Comparison of ENCODE assay signal across 27 cellular contexts in the genomic region with DNA sequence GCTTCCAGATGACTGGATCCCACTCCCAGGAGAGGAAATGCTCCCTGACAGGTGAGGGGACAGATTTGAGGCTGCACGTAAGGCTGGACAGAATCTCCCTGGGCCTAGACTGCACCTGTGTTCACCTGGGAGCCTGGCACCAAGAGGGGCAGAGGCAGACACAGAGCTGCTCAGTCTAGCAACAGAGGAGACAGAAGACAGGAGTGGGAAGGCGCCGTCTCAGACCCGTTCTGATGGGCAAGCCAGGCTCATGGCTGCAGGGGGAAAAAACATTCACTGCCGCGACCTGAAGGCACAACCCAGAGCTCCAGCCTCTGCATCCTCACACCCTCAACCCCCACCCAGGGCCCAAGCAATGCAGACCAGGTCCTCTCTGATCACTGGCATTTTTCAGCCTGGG. TPM values are rescaled to one million over a fixed set of nuclear protein-coding genes. Genes with fewer than 3 reads are reported as not detected.
"Had no signal": no experiment of that assay in that cellular context is flagged by ENCODE, and none has a peak within 500 bp of the region (broad histone marks: within the 10 kb centered on the region; RNA-seq: fewer than 3 reads in every experiment).

No MANE protein-coding gene starts in this region.

- H3K4me3 Mint-ChIP-seq: activated CD4-positive, alpha-beta memory T cell treated with anti-CD3 and anti-CD28 coated beads, Interleukin-2, amount 10 ng/mL, durations not matched to agents 7 days and 5 days; activated CD4-positive, alpha-beta T cell treated with anti-CD3 and anti-CD28 coated beads, Interleukin-2, amount 10 ng/mL, durations not matched to agents 7 days and 5 days; activated naive CD4-positive, alpha-beta T cell treated with anti-CD3 and anti-CD28 coated beads, Interleukin-2, amount 10 ng/mL, durations not matched to agents 7 days and 5 days; activated naive CD8-positive, alpha-beta T cell treated with anti-CD3 and anti-CD28 coated beads, Interleukin-2, amount 10 ng/mL, durations not matched to agents 7 days and 5 days; activated T-cell treated with anti-CD3 and anti-CD28 coated beads, Interleukin-2, amount 50 U/mL, for 24 hours; activated T-cell treated with anti-CD3 and anti-CD28 coated beads, Interleukin-2, amount 50 U/mL, for 72 hours; endodermal cell had no signal

- H3K9me3 Mint-ChIP-seq: activated CD4-positive, alpha-beta memory T cell treated with anti-CD3 and anti-CD28 coated beads, Interleukin-2, amount 10 ng/mL, durations not matched to agents 7 days and 5 days; activated CD4-positive, alpha-beta T cell treated with anti-CD3 and anti-CD28 coated beads, Interleukin-2, amount 10 ng/mL, durations not matched to agents 7 days and 5 days; activated naive CD4-positive, alpha-beta T cell treated with anti-CD3 and anti-CD28 coated beads, Interleukin-2, amount 10 ng/mL, durations not matched to agents 7 days and 5 days; activated naive CD4-positive, alpha-beta T cell treated with anti-CD3 and anti-CD28 coated beads, Interleukin-2, amount 50 U/mL, for 72 hours; activated naive CD8-positive, alpha-beta T cell treated with anti-CD3 and anti-CD28 coated beads, Interleukin-2, amount 10 ng/mL, durations not matched to agents 7 days and 5 days; activated T-cell treated with anti-CD3 and anti-CD28 coated beads, Interleukin-2, amount 50 U/mL, for 24 hours; activated T-cell treated with anti-CD3 and anti-CD28 coated beads, Interleukin-2, amount 50 U/mL, for 72 hours had no signal

- H3K27me3 Mint-ChIP-seq: activated CD4-positive, alpha-beta memory T cell treated with anti-CD3 and anti-CD28 coated beads, Interleukin-2, amount 10 ng/mL, durations not matched to agents 7 days and 5 days; activated CD4-positive, alpha-beta T cell treated with anti-CD3 and anti-CD28 coated beads, Interleukin-2, amount 10 ng/mL, durations not matched to agents 7 days and 5 days; activated naive CD4-positive, alpha-beta T cell treated with anti-CD3 and anti-CD28 coated beads, Interleukin-2, amount 10 ng/mL, durations not matched to agents 7 days and 5 days; activated naive CD8-positive, alpha-beta T cell treated with anti-CD3 and anti-CD28 coated beads, Interleukin-2, amount 10 ng/mL, durations not matched to agents 7 days and 5 days had no signal

- H3K4me1 Mint-ChIP-seq: endodermal cell had no signal

- H3K27me3 ChIP-seq: ascending aorta, cardiac muscle cell had no signal

- H3K27ac ChIP-seq: breast epithelium, cardiac muscle cell had no signal

- H3K9me3 ChIP-seq: ascending aorta, breast epithelium, heart right ventricle had no signal

- H3K4me1 ChIP-seq: ascending aorta, breast epithelium had no signal

- H3K4me3 ChIP-seq: ascending aorta, breast epithelium, cardiac muscle cell had no signal

- H3K27ac Mint-ChIP-seq: activated CD4-positive, alpha-beta memory T cell treated with anti-CD3 and anti-CD28 coated beads, Interleukin-2, amount 10 ng/mL, durations not matched to agents 7 days and 5 days; activated CD4-positive, alpha-beta T cell treated with anti-CD3 and anti-CD28 coated beads, Interleukin-2, amount 10 ng/mL, durations not matched to agents 7 days and 5 days; activated naive CD4-positive, alpha-beta T cell treated with anti-CD3 and anti-CD28 coated beads, Interleukin-2, amount 10 ng/mL, durations not matched to agents 7 days and 5 days; activated naive CD8-positive, alpha-beta T cell treated with anti-CD3 and anti-CD28 coated beads, Interleukin-2, amount 10 ng/mL, durations not matched to agents 7 days and 5 days; endodermal cell had no signal

- ATAC-seq: activated naive CD4-positive, alpha-beta T cell treated with anti-CD3 and anti-CD28 coated beads, Interleukin-2, amount 50 U/mL, for 72 hours; esophagus mucosa had no signal

- H3K36me3 ChIP-seq: breast epithelium, cardiac muscle cell had no signal

- DNase-seq: activated CD4-positive, alpha-beta memory T cell treated with anti-CD3 and anti-CD28 coated beads, Interleukin-2, amount 10 ng/mL, durations not matched to agents 7 days and 5 days; activated CD4-positive, alpha-beta T cell treated with anti-CD3 and anti-CD28 coated beads for 1 hour; activated CD4-positive, alpha-beta T cell treated with anti-CD3 and anti-CD28 coated beads for 4 hours; activated CD4-positive, alpha-beta T cell treated with anti-CD3 and anti-CD28 coated beads, Interleukin-2, amount 10 ng/mL, durations not matched to agents 7 days and 5 days; activated CD4-positive, alpha-beta T cell treated with anti-CD3 and anti-CD28 coated beads, Interleukin-2, amount 50 U/mL, for 4 hours; activated CD8-positive, alpha-beta memory T cell treated with anti-CD3 and anti-CD28 coated beads, Interleukin-2, amount 50 U/mL, for 48 hours; activated gamma-delta T cell; activated naive CD4-positive, alpha-beta T cell; activated naive CD4-positive, alpha-beta T cell treated with anti-CD3 and anti-CD28 coated beads, Interleukin-2, amount 10 ng/mL, durations not matched to agents 7 days and 5 days; activated naive CD8-positive, alpha-beta T cell treated with anti-CD3 and anti-CD28 coated beads, Interleukin-2, amount 10 ng/mL, durations not matched to agents 7 days and 5 days; activated T-cell treated with anti-CD3 and anti-CD28 coated beads for 4 hours; activated T-cell treated with anti-CD3 and anti-CD28 coated beads, Interleukin-2, amount 50 U/mL, for 24 hours; activated T-cell treated with anti-CD3 and anti-CD28 coated beads, Interleukin-2, amount 50 U/mL, for 72 hours; effector CD8-positive, alpha-beta T cell; endodermal cell; foreskin fibroblast; glutamatergic neuron; heart right ventricle; T-helper 1 cell; T-helper 2 cell had no signal

- H3K36me3 Mint-ChIP-seq: activated naive CD4-positive, alpha-beta T cell treated with anti-CD3 and anti-CD28 coated beads, Interleukin-2, amount 50 U/mL, for 72 hours; brain had no signal

RNA-seq across cellular contexts. Expression of a gene that starts 33.8 kb away (rescaled TPM):
- total RNA-seq: activated CD4-positive, alpha-beta T cell treated with anti-CD3 and anti-CD28 coated beads, Interleukin-2, amount 10 ng/mL, durations not matched to agents 7 days and 5 days; dermis microvascular lymphatic vessel endothelial cell had no signal
